ENCODE assay signal across 9 cellular contexts in the genomic region with DNA sequence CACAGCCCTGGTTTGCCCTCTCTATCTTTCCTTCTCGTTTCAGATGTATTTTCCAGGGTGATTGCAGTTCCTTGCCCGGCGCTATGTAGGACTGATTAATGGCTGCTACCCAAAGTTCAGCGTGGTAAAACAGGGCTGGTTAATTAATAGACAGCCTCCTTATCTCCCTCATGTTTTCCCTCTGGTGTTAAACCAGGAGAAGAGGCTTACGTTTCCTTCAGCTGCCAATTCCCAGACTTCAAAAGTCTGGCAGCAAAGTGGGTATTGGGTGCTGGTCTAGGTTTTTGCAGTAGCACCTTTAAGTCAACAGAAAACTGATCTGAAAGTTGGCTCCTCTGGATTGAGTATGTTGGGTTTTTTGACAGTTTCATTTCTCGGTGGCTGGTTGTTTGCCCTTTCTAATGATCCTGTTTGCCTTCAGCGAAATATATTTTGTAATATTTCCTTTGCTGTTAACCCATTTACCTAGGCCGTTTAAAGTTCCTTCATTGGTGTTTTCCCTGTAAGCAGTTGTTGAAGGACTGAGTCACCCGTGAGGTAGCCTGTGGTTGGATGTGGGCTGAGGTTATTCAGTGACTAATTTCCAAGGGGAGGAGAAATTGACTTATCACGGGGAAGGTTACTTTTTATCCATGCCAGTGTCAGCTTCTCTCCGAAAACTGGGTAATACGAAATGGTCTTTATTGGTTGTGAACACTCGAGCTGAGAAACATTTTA.
DNase-seq lines count a peak whose midpoint lies in the region; ATAC-seq lines count a peak whose summit lies in the region.
"Had no signal": no experiment of that assay in that cellular context is flagged by ENCODE, and none has a peak within 500 bp of the region (broad histone marks: within the 10 kb centered on the region; RNA-seq: fewer than 3 reads in every experiment).

No MANE protein-coding gene starts in this region.

- no peaks in the 10 kb centered on the region for H3K9me3 Mint-ChIP-seq in activated CD8-positive, alpha-beta memory T cell treated with anti-CD3 and anti-CD28 coated beads, Interleukin-2, amount 10 ng/mL, durations not matched to agents 7 days and 5 days (ENCODE audit: low read depth)

- H3K27ac ChIP-seq in SJSA1, result peak overlapping the region; percentile 92
- peak overlapping the region; percentile 16 for H3K27ac ChIP-seq in rectal smooth muscle tissue (ENCODE audit: low read depth, low read length)
- no peak overlapping the region for H3K27ac ChIP-seq in substantia nigra (ENCODE audit: low read depth, low read length, poor library complexity, severe bottlenecking)

- H3K4me1 Mint-ChIP-seq in activated CD8-positive, alpha-beta memory T cell treated with anti-CD3 and anti-CD28 coated beads, Interleukin-2, amount 10 ng/mL, durations not matched to agents 7 days and 5 days, result peaks cover 34% of the 10 kb centered on the region

- no peaks in the 10 kb centered on the region for H3K36me3 ChIP-seq in SJSA1
- no peaks in the 10 kb centered on the region for H3K36me3 ChIP-seq in rectal smooth muscle tissue (ENCODE audit: control insufficient read depth, insufficient read depth, low read length)

- H3K9ac ChIP-seq in rectal smooth muscle tissue (ENCODE audit: low read length), result no peak overlapping the region

- H3K36me3 Mint-ChIP-seq in activated CD8-positive, alpha-beta memory T cell treated with anti-CD3 and anti-CD28 coated beads, Interleukin-2, amount 10 ng/mL, durations not matched to agents 7 days and 5 days, result no peaks in the 10 kb centered on the region

- H3K4me3 ChIP-seq in SJSA1 (peak overlapping the region; percentile 37), rectal smooth muscle tissue (ENCODE audit: low read length) (peak overlapping the region; percentile 37)

- H3K27me3 ChIP-seq in SJSA1 (replicated peaks), result no peaks in the 10 kb centered on the region
- H3K27me3 ChIP-seq in rectal smooth muscle tissue (ENCODE audit: control insufficient read depth, insufficient read depth, low read length), result no peaks in the 10 kb centered on the region

- H3K4me3 Mint-ChIP-seq in activated CD8-positive, alpha-beta memory T cell treated with anti-CD3 and anti-CD28 coated beads, Interleukin-2, amount 10 ng/mL, durations not matched to agents 7 days and 5 days, result no peak overlapping the region

- CTCF ChIA-PET in activated CD8-positive, alpha-beta memory T cell treated with anti-CD3 and anti-CD28 coated beads, Interleukin-2, amount 10 ng/mL, durations not matched to agents 7 days and 5 days (lab: Charles Lee), result no interaction called here

- H3K4me1 ChIP-seq in SJSA1 (replicated peaks) (peaks cover 56% of the 10 kb centered on the region), rectal smooth muscle tissue (ENCODE audit: control insufficient read depth, insufficient read depth, low read length) (no peaks in the 10 kb centered on the region)

- H3K27ac Mint-ChIP-seq in activated CD8-positive, alpha-beta memory T cell treated with anti-CD3 and anti-CD28 coated beads, Interleukin-2, amount 10 ng/mL, durations not matched to agents 7 days and 5 days, result peak overlapping the region; percentile 32

- no peaks in the 10 kb centered on the region for H3K9me3 ChIP-seq in SJSA1 (replicated peaks)

- DNase-seq in activated CD8-positive, alpha-beta memory T cell treated with anti-CD3 and anti-CD28 coated beads, Interleukin-2, amount 10 ng/mL, durations not matched to agents 7 days and 5 days, result peak; percentile 71
- no peak for DNase-seq in activated CD8-positive, alpha-beta memory T cell treated with anti-CD3 and anti-CD28 coated beads, Interleukin-2, amount 50 U/mL, for 4 hours
- DNase-seq in SJSA1 (ENCODE audit: low read depth in 1 of 2, low spot score in 2 of 2), result peak; percentile 79 to 89
- DNase-seq in dermis blood vessel endothelial cell, result peak; percentile 58
- DNase-seq in substantia nigra (lab: John Stamatoyannopoulos, UW), result no peak
- DNase-seq in SK-N-DZ (ENCODE audit: low spot score), result no peak
- DNase-seq: DND-41 had no signal

- peak; percentile 70 for ATAC-seq in activated CD8-positive, alpha-beta memory T cell treated with anti-CD3 and anti-CD28 coated beads, Interleukin-2, amount 10 ng/mL, durations not matched to agents 7 days and 5 days
- peak; percentile 61 for ATAC-seq in HG02870 (IDR thresholded peaks at IDR 0.05; ENCODE audit: unreplicated experiment)

- peaks cover 17% of the 10 kb centered on the region for H3K27me3 Mint-ChIP-seq in activated CD8-positive, alpha-beta memory T cell treated with anti-CD3 and anti-CD28 coated beads, Interleukin-2, amount 10 ng/mL, durations not matched to agents 7 days and 5 days

Comparison
In these comparisons a context has a peak if more than half of its experiments do, and no peak if none do; other contexts are left out.
1. DNase-seq: peak in activated CD8-positive, alpha-beta memory T cell treated with anti-CD3 and anti-CD28 coated beads, Interleukin-2, amount 10 ng/mL, durations not matched to agents 7 days and 5 days (single experiment), SJSA1 (2 of 2) and dermis blood vessel endothelial cell (single experiment); none in activated CD8-positive, alpha-beta memory T cell treated with anti-CD3 and anti-CD28 coated beads, Interleukin-2, amount 50 U/mL, for 4 hours (single experiment), substantia nigra (0 of 49) and SK-N-DZ (single experiment).